Comparison of ENCODE assay signal across 8 cellular contexts in genomic region chr4:26028793-26029511, GRCh38.
A peak's percentile ranks its signal among the peaks of the same experiment; 100 is the strongest.
DNase-seq lines count a peak whose midpoint lies in the region; ATAC-seq and TF ChIP-seq lines count a peak whose summit lies in the region.

No MANE protein-coding gene starts in this region.

- POLR2A ChIA-PET in activated CD4-positive, alpha-beta memory T cell treated with anti-CD3 and anti-CD28 coated beads for 36 hours (lab: Charles Lee) = interaction anchor here (0.7 to 0.8 kb wide), 2 partner anchors 30 to 292 kb away, joined by 3 read pairs; partner anchors contain the start of gene RBPJ

- H3K36me3 ChIP-seq in ES-I3 (ENCODE audit: insufficient read depth, low read length) = no peaks in the 10 kb centered on the region
- no peaks in the 10 kb centered on the region for H3K36me3 ChIP-seq in MM.1S (replicated peaks; ENCODE audit: insufficient read depth, low read length)
- no peaks in the 10 kb centered on the region for H3K36me3 ChIP-seq in endodermal cell (ENCODE audit: control insufficient read depth, insufficient read depth, low read length)
- no peaks in the 10 kb centered on the region for H3K36me3 ChIP-seq in MG63

- H3K4me3 ChIP-seq in MM.1S (ENCODE audit: low read length) (peak overlapping the region; percentile 34; the same call in 1 of the 2 replicates), endodermal cell (ENCODE audit: low read length) (no peak overlapping the region), MG63 (no peak overlapping the region)

- DNase-seq in MM.1S (peak; percentile 40), endodermal cell (peak; percentile 97), midbrain (lab: John Stamatoyannopoulos, UW) (peak; percentile 37), MG63 (no peak)
- DNase-seq in activated CD4-positive, alpha-beta memory T cell treated with anti-CD3 and anti-CD28 coated beads for 36 hours = peak; percentile 85
- peak; percentile 53 for DNase-seq in stimulated activated CD8-positive, alpha-beta memory T cell treated with anti-CD3 and anti-CD28 coated beads, Interleukin-7, amount 100 ng/mL, for 24 hours (ENCODE audit: low read depth)

- no peak overlapping the region for H3K27ac Mint-ChIP-seq in activated CD4-positive, alpha-beta memory T cell treated with anti-CD3 and anti-CD28 coated beads for 36 hours
- peak overlapping the region; percentile 53 for H3K27ac Mint-ChIP-seq in endodermal cell

- no peak overlapping the region for H3K4me3 Mint-ChIP-seq in activated CD4-positive, alpha-beta memory T cell treated with anti-CD3 and anti-CD28 coated beads for 36 hours
- peak overlapping the region; percentile 45 for H3K4me3 Mint-ChIP-seq in endodermal cell

- peaks cover 3% of the 10 kb centered on the region for H3K27me3 Mint-ChIP-seq in activated CD4-positive, alpha-beta memory T cell treated with anti-CD3 and anti-CD28 coated beads for 36 hours
- peaks cover 35% of the 10 kb centered on the region for H3K27me3 Mint-ChIP-seq in endodermal cell (ENCODE audit: insufficient read depth)

- H4K20me1 ChIP-seq in MM.1S (ENCODE audit: insufficient read depth, low read length) = no peaks in the 10 kb centered on the region

- H3K4me1 ChIP-seq in ES-I3 (ENCODE audit: insufficient read depth, low read length) (peaks cover 21% of the 10 kb centered on the region), MM.1S (ENCODE audit: low read length) (no peaks in the 10 kb centered on the region), endodermal cell (ENCODE audit: control insufficient read depth, insufficient read depth, low read length) (peaks cover 12% of the 10 kb centered on the region)

- H3K4me1 Mint-ChIP-seq in activated CD4-positive, alpha-beta memory T cell treated with anti-CD3 and anti-CD28 coated beads for 36 hours (ENCODE audit: low read depth) = peaks cover 16% of the 10 kb centered on the region
- H3K4me1 Mint-ChIP-seq in endodermal cell = peaks cover 23% of the 10 kb centered on the region

- H3K4me2 ChIP-seq in MM.1S (ENCODE audit: low read depth, low read length) = peak overlapping the region; percentile 62; the same call in 1 of the 2 replicates

- H3K9me2 ChIP-seq in MM.1S (replicated peaks; ENCODE audit: insufficient read depth, low read length) = no peaks in the 10 kb centered on the region

- H3K9me3 Mint-ChIP-seq in activated CD4-positive, alpha-beta memory T cell treated with anti-CD3 and anti-CD28 coated beads for 36 hours = peaks cover 5% of the 10 kb centered on the region
- no peaks in the 10 kb centered on the region for H3K9me3 Mint-ChIP-seq in endodermal cell

- H3K36me3 Mint-ChIP-seq in activated CD4-positive, alpha-beta memory T cell treated with anti-CD3 and anti-CD28 coated beads for 36 hours = peaks cover 2% of the 10 kb centered on the region
- H3K36me3 Mint-ChIP-seq in endodermal cell (ENCODE audit: low read depth) = no peaks in the 10 kb centered on the region

- H3K27ac ChIP-seq in MM.1S (ENCODE audit: low read length) (no peak overlapping the region), endodermal cell (ENCODE audit: low read depth, low read length) (no peak overlapping the region)

- H3K79me2 ChIP-seq in MM.1S (ENCODE audit: low read length) = no peaks in the 10 kb centered on the region

- H3F3A ChIP-seq in MM.1S (ENCODE audit: insufficient read depth, low read length) = no peaks in the 10 kb centered on the region

- CTCF ChIA-PET in activated CD4-positive, alpha-beta memory T cell treated with anti-CD3 and anti-CD28 coated beads for 36 hours (lab: Charles Lee) = interaction anchor here (0.7 to 3.4 kb wide), 30 partner anchors 8 to 981 kb away, joined by 3 to 30 read pairs (median 5); no protein-coding TSS in a partner anchor

- peak overlapping the region; percentile 30 for H3K9ac ChIP-seq in ES-I3 (ENCODE audit: low read depth, low read length)
- no peak overlapping the region for H3K9ac ChIP-seq in MM.1S (ENCODE audit: low read length)
- no peak overlapping the region for H3K9ac ChIP-seq in endodermal cell (ENCODE audit: extremely low read depth, low read length, poor library complexity, severe bottlenecking)

- WGBS in endodermal cell (ENCODE audit: insufficient coverage in 1 of 2, insufficient read length in 1 of 2), 2 experiments = 27 to 38% methylated on average over 3 to 38 of the region's 38 CpGs

- H3K9me3 ChIP-seq in ES-I3 (ENCODE audit: control insufficient read depth, insufficient read depth, low read length) = 0 out of 2 replicates have a peak, but pooled peaks cover 5% of the 10 kb centered on the region
- no peaks in the 10 kb centered on the region for H3K9me3 ChIP-seq in MM.1S (replicated peaks; ENCODE audit: insufficient read depth, low read length)
- H3K9me3 ChIP-seq in endodermal cell (ENCODE audit: control insufficient read depth, low read length) = no peaks in the 10 kb centered on the region
- H3K9me3 ChIP-seq in MG63 = no peaks in the 10 kb centered on the region

- intact Hi-C loops in activated CD4-positive, alpha-beta memory T cell treated with anti-CD3 and anti-CD28 coated beads for 36 hours (cut with micrococcal nuclease) = loop anchor here (1.0 to 10.0 kb wide), 6 partner anchors 40 to 836 kb away; partner anchors contain the start of gene STIM2

- H3K27me3 ChIP-seq in MM.1S (replicated peaks; ENCODE audit: insufficient read depth, low read length) (no peaks in the 10 kb centered on the region), endodermal cell (ENCODE audit: control insufficient read depth, insufficient read depth, low read length, poor library complexity, severe bottlenecking) (peaks cover 11% of the 10 kb centered on the region), MG63 (no peaks in the 10 kb centered on the region)

- ATAC-seq in GM21825 (IDR thresholded peaks at IDR 0.05; ENCODE audit: unreplicated experiment) = peak; percentile 91

- peak; percentile 67 for TF ChIP-seq CTCF in MM.1S (IDR thresholded peaks at IDR 0.05; ENCODE audit: low read length)
- peak; percentile 90 for TF ChIP-seq CTCF in endodermal cell (conservative IDR thresholded peaks at IDR 0.05)

- H2AFZ ChIP-seq in MM.1S (ENCODE audit: low read length) = peak overlapping the region; percentile 56; the same call in 1 of the 2 replicates
